In the genomic region with DNA sequence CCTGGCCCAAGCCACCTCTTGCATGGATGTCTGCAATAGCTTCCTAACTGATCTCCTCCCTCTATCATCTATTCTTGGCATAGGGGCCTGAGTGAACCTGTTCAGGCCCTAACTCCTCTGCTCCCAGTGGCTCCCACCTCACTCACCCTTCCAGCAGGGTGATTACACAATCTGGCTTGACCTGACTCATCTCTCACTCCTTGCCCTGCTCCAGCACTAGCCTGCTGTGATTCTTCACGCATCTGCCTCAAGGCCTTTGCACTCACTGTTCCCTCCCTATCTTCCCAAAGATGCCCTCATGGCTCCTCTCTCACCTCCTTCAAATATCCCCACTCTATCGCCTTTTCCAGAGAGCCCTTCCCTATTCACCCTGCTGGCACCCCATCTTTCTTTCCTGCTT, we compare ENCODE assay signal across 18 cellular contexts. TPM values are rescaled to one million over a fixed set of nuclear protein-coding genes. Genes with fewer than 3 reads are reported as not detected.
A peak's percentile ranks its signal among the peaks of the same experiment; 100 is the strongest.
DNase-seq lines count a peak whose midpoint lies in the region; ATAC-seq, FAIRE-seq and TF ChIP-seq lines count a peak whose summit lies in the region.
"Had no signal": no experiment of that assay in that cellular context is flagged by ENCODE, and none has a peak within 500 bp of the region (broad histone marks: within the 10 kb centered on the region; RNA-seq: fewer than 3 reads in every experiment).

No MANE protein-coding gene starts in this region.

- H3K4me1 ChIP-seq in HepG2 (ENCODE audit: insufficient read depth, low read length) (peaks cover 4% of the 10 kb centered on the region; the same call in 1 of the 2 replicates), right lobe of liver (peaks cover 0 to 7% (median 0%) of the 10 kb centered on the region in 4 donors), upper lobe of right lung (no peaks in the 10 kb centered on the region)

- POLR2A ChIA-PET in HepG2 (lab: Yijun Ruan, JAX) (no interaction called here), RWPE1 (lab: Yijun Ruan, JAX; ENCODE audit: low non-redundant PET) (no interaction called here)

- no peaks in the 10 kb centered on the region for H3K9me3 ChIP-seq in HepG2 (ENCODE audit: low read length)
- H3K9me3 ChIP-seq in right lobe of liver, result no peaks in the 10 kb centered on the region
- H3K9me3 ChIP-seq in upper lobe of right lung, result no peaks in the 10 kb centered on the region
- H3K9me3 ChIP-seq: spleen had no signal

- no peaks in the 10 kb centered on the region for H3K79me2 ChIP-seq in HepG2 (ENCODE audit: insufficient read depth, low read length)

- CTCF ChIA-PET in HepG2 (lab: Yijun Ruan, JAX; ENCODE audit: low intra/inter-chr PET ratio, low total read pairs) (no interaction called here), RWPE1 (lab: Yijun Ruan, JAX) (interaction anchor here (7.1 kb wide), 1 partner anchor 28 kb away, joined by 47 read pairs; no protein-coding TSS in a partner anchor)

- H4K20me1 ChIP-seq in HepG2 (ENCODE audit: insufficient read depth, low read length), result no peaks in the 10 kb centered on the region

- ATAC-seq in HepG2 (no peak), right lobe of liver (no peak), upper lobe of right lung (no peak), HG02588 (IDR thresholded peaks at IDR 0.05; ENCODE audit: unreplicated experiment) (no peak)

- H2AFZ ChIP-seq in HepG2 (ENCODE audit: low read length), result no peak overlapping the region

- no peak for DNase-seq in HepG2 (ENCODE audit: low spot score)
- no peak for DNase-seq in right lobe of liver
- peak; percentile 75 for DNase-seq in RWPE1 (ENCODE audit: low spot score)
- peak; percentile 15 for DNase-seq in glomerular visceral epithelial cell (ENCODE audit: extremely low spot score)
- peak; percentile 9 for DNase-seq in upper lobe of right lung
- no peak for DNase-seq in NCI-H2029 treated with DMSO at 0.1 percent for 48 hours (lab: John Stamatoyannopoulos, UW)
- no peak for DNase-seq in hepatic stellate cell (ENCODE audit: low spot score)
- DNase-seq: activated CD8-positive, alpha-beta memory T cell treated with anti-CD3 and anti-CD28 coated beads for 24 hours; COR-L47; dorsolateral prefrontal cortex; H9; occipital lobe; spleen had no signal

- H3K4me2 ChIP-seq in HepG2 (ENCODE audit: low read depth, low read length), result no peak overlapping the region

- WGBS in HepG2 (ENCODE audit: low lambda C conversion rate), result 1% methylated on average over 2 of the region's 2 CpGs
- 48% methylated on average over 2 of the region's 2 CpGs for WGBS in right lobe of liver (ENCODE audit: insufficient coverage, low coverage, low lambda C conversion rate, missing lambda C conversion rate)

- no peak overlapping the region for H3K4me3 ChIP-seq in HepG2 (replicated peaks in 1 of 3; ENCODE audit: insufficient read depth in 1 of 3, low read depth in 2 of 3, low read length in 3 of 3)
- H3K4me3 ChIP-seq in right lobe of liver, result no peak overlapping the region
- H3K4me3 ChIP-seq in upper lobe of right lung, result no peak overlapping the region
- H3K4me3 ChIP-seq: dorsolateral prefrontal cortex, SK-N-MC, spleen had no signal

- TF ChIP-seq POLR2A in HepG2 (IDR thresholded peaks at IDR 0.05; ENCODE audit: insufficient read depth in 1 of 2, low read depth in 2 of 2, low read length in 2 of 2), result no peak
- TF ChIP-seq POLR2A in right lobe of liver (IDR thresholded peaks at IDR 0.05), result no peak

- no peak overlapping the region for H3K27ac ChIP-seq in HepG2 (ENCODE audit: extremely low read length, insufficient read depth, low read length)
- no peak overlapping the region for H3K27ac ChIP-seq in right lobe of liver
- H3K27ac ChIP-seq in RWPE1, result no peak overlapping the region; the same call in 1 of the 2 replicates
- H3K27ac ChIP-seq in upper lobe of right lung, result no peak overlapping the region
- H3K27ac ChIP-seq: dorsolateral prefrontal cortex, SK-N-MC, VCaP had no signal

- no peak for TF ChIP-seq CTCF in HepG2 (CRISPR knock-in tag; IDR thresholded peaks at IDR 0.05)
- no peak for TF ChIP-seq CTCF in right lobe of liver (IDR thresholded peaks at IDR 0.05)
- no peak for TF ChIP-seq CTCF in RWPE1 (conservative IDR thresholded peaks at IDR 0.05; ENCODE audit: low read depth)
- no peak for TF ChIP-seq CTCF in upper lobe of right lung (IDR thresholded peaks at IDR 0.05)

- no peak overlapping the region for H3K9ac ChIP-seq in HepG2 (ENCODE audit: insufficient read depth, low read depth, low read length)

- no peak for FAIRE-seq in HepG2 (lab: Jason Lieb, UNC)

- in situ Hi-C loops in HepG2 (cut with HindIII; ENCODE audit: extremely low pct_ligation_motif_present, low pct_unique_long_range_greater_than_20kb), result loop anchor here (25.0 kb wide), 1 partner anchor 345 kb away; no protein-coding TSS in a partner anchor

- BruUV-seq in HepG2 (replicated peaks; lab: Mats Ljungman, UMichigan), result no TSS peak

- intact Hi-C loops in HepG2 (cut with micrococcal nuclease; ENCODE audit: unreplicated experiment) (no loop called here), right lobe of liver (cut with DNase I) (loop anchor here in 1 of 2 donors (10.0 kb wide), 1 partner anchor 153 kb away; no protein-coding TSS in a partner anchor), upper lobe of right lung (cut with DNase I) (no loop called here)

- no peak for TF ChIP-seq RAD21 in HepG2 (CRISPR knock-in tag; IDR thresholded peaks at IDR 0.05)

- H3K27me3 ChIP-seq in HepG2 (ENCODE audit: control insufficient read depth in 1 of 2, insufficient read depth in 2 of 2, low read length in 2 of 2), result peaks cover 4 to 41% of the 10 kb centered on the region in 2 experiments; a peak in 4 of 5 replicates
- peaks cover 0 to 7% of the 10 kb centered on the region in 2 donors for H3K27me3 ChIP-seq in right lobe of liver
- H3K27me3 ChIP-seq in upper lobe of right lung, result peaks cover 9% of the 10 kb centered on the region

- H3K36me3 ChIP-seq in HepG2 (replicated peaks in 1 of 2; ENCODE audit: control insufficient read depth in 1 of 2, insufficient read depth in 2 of 2, low read length in 2 of 2) (no peaks in the 10 kb centered on the region), right lobe of liver (no peaks in the 10 kb centered on the region), upper lobe of right lung (no peaks in the 10 kb centered on the region)
- H3K36me3 ChIP-seq: spleen had no signal

- TF ChIP-seq EP300 in HepG2 (IDR thresholded peaks at IDR 0.05; ENCODE audit: low read depth in 2 of 2, low read length in 2 of 2) (no peak), HepG2 (CRISPR knock-in tag; IDR thresholded peaks at IDR 0.05; ENCODE audit: borderline replicate concordance) (no peak)

RNA-seq across cellular contexts. Expression of a gene that starts 10.5 kb away (rescaled TPM):
- total RNA-seq in HepG2 (2016; rRNA removed; fragmentation: Illumina TruSeq; extraction: Trizol), result 0.04 TPM in 1 of 2 replicates, not detected in the other
- not detected in 2 replicates for total RNA-seq in HepG2 (2016; cell fraction: cytosol; rRNA removed; fragmentation: Illumina TruSeq; extraction: Trizol; ENCODE audit: low read depth)
- 0.19 TPM in 1 of 2 replicates, not detected in the other for total RNA-seq in HepG2 (2016; cell fraction: insoluble cytoplasmic fraction; rRNA removed; fragmentation: Illumina TruSeq; extraction: Trizol)
- 0.03 TPM in 1 of 2 replicates, not detected in the other for total RNA-seq in HepG2 (2016; cell fraction: membrane; rRNA removed; fragmentation: Illumina TruSeq; extraction: Trizol)
- not detected in 2 replicates for total RNA-seq in HepG2 (2016; cell fraction: nucleus; rRNA removed; fragmentation: Illumina TruSeq; extraction: Trizol)
- polyA plus RNA-seq in HepG2 (2011; rRNA removed), result 0.29 and 0.38 TPM in 2 replicates
- 0.13 and 0.19 TPM in 2 replicates for polyA plus RNA-seq in HepG2 (2011; cell fraction: cytosol; rRNA removed)
- polyA plus RNA-seq in HepG2 (2011; cell fraction: nucleus; rRNA removed), result 0.64 and 0.72 TPM in 2 replicates
- 0.07 TPM in 2 replicates for polyA plus RNA-seq in HepG2 (2012)
- polyA plus RNA-seq in HepG2 (2016; cell fraction: cytosol; fragmentation: Illumina TruSeq; extraction: Trizol; ENCODE audit: low read depth), result not detected in 2 replicates
- polyA plus RNA-seq in HepG2 (2016; cell fraction: insoluble cytoplasmic fraction; fragmentation: Illumina TruSeq; extraction: Trizol; ENCODE audit: low read depth), result 0.20 TPM in 1 of 2 replicates, not detected in the other
- polyA plus RNA-seq in HepG2 (2016; cell fraction: membrane; fragmentation: Illumina TruSeq; extraction: Trizol; ENCODE audit: low read depth), result 0.16 TPM in 1 of 2 replicates, not detected in the other
- 0.17 and 0.42 TPM in 2 replicates for polyA plus RNA-seq in HepG2 (2016; cell fraction: nucleus; fragmentation: Illumina TruSeq; extraction: Trizol; ENCODE audit: insufficient read depth, low read depth)
- polyA minus RNA-seq in HepG2 (2011; rRNA and poly(A)+ RNA removed; ENCODE audit: low replicate concordance), result 0.18 TPM in 1 of 2 replicates, not detected in the other
- not detected in 2 replicates for polyA minus RNA-seq in HepG2 (2011; cell fraction: cytosol; rRNA and poly(A)+ RNA removed)
- 0.39 and 0.75 TPM in 2 replicates for polyA minus RNA-seq in HepG2 (2011; cell fraction: nucleus; rRNA and poly(A)+ RNA removed)
- under 1 TPM; 0.11 to 0.30 (median 0.23) TPM for total RNA-seq in right lobe of liver
- total RNA-seq in upper lobe of right lung, result 7.2 TPM
- total RNA-seq: fibroblast of villous mesenchyme had no signal

RNA-seq across cellular contexts. Expression of a gene that starts 34.4 kb away (rescaled TPM):
- total RNA-seq in HepG2 (2016; rRNA removed; fragmentation: Illumina TruSeq; extraction: Trizol), result 0.02 TPM in 1 of 2 replicates, not detected in the other
- total RNA-seq in HepG2 (2016; cell fraction: cytosol; rRNA removed; fragmentation: Illumina TruSeq; extraction: Trizol; ENCODE audit: low read depth), result not detected in 2 replicates
- total RNA-seq in HepG2 (2016; cell fraction: insoluble cytoplasmic fraction; rRNA removed; fragmentation: Illumina TruSeq; extraction: Trizol), result 0.02 TPM in 1 of 2 replicates, not detected in the other
- total RNA-seq in HepG2 (2016; cell fraction: membrane; rRNA removed; fragmentation: Illumina TruSeq; extraction: Trizol), result not detected in 2 replicates
- not detected in 2 replicates for total RNA-seq in HepG2 (2016; cell fraction: nucleus; rRNA removed; fragmentation: Illumina TruSeq; extraction: Trizol)
- polyA plus RNA-seq in HepG2 (2011; rRNA removed), result 0.01 TPM in 2 replicates
- 0.01 and 0.03 TPM in 2 replicates for polyA plus RNA-seq in HepG2 (2011; cell fraction: cytosol; rRNA removed)
- 0.02 and 0.03 TPM in 2 replicates for polyA plus RNA-seq in HepG2 (2011; cell fraction: nucleus; rRNA removed)
- 0.03 TPM in 1 of 2 replicates, not detected in the other for polyA plus RNA-seq in HepG2 (2012)
- not detected in 2 replicates for polyA plus RNA-seq in HepG2 (2016; cell fraction: cytosol; fragmentation: Illumina TruSeq; extraction: Trizol; ENCODE audit: low read depth)
- polyA plus RNA-seq in HepG2 (2016; cell fraction: insoluble cytoplasmic fraction; fragmentation: Illumina TruSeq; extraction: Trizol; ENCODE audit: low read depth), result 0.03 TPM in 1 of 2 replicates, not detected in the other
- not detected in 2 replicates for polyA plus RNA-seq in HepG2 (2016; cell fraction: membrane; fragmentation: Illumina TruSeq; extraction: Trizol; ENCODE audit: low read depth)
- polyA plus RNA-seq in HepG2 (2016; cell fraction: nucleus; fragmentation: Illumina TruSeq; extraction: Trizol; ENCODE audit: insufficient read depth, low read depth), result not detected in 2 replicates
- polyA minus RNA-seq in HepG2 (2011; rRNA and poly(A)+ RNA removed; ENCODE audit: low replicate concordance), result not detected in 2 replicates
- polyA minus RNA-seq in HepG2 (2011; cell fraction: cytosol; rRNA and poly(A)+ RNA removed), result not detected in 2 replicates
- not detected in 2 replicates for polyA minus RNA-seq in HepG2 (2011; cell fraction: nucleus; rRNA and poly(A)+ RNA removed)
- not detected for total RNA-seq in right lobe of liver
- 2.5 TPM for total RNA-seq in upper lobe of right lung
- total RNA-seq: fibroblast of villous mesenchyme, H9 had no signal

RNA-seq across cellular contexts. Expression of a gene that starts 55.3 kb away (rescaled TPM):
- total RNA-seq in HepG2 (2016; rRNA removed; fragmentation: Illumina TruSeq; extraction: Trizol), result not detected in 2 replicates
- total RNA-seq in HepG2 (2016; cell fraction: cytosol; rRNA removed; fragmentation: Illumina TruSeq; extraction: Trizol; ENCODE audit: low read depth), result not detected in 2 replicates
- total RNA-seq in HepG2 (2016; cell fraction: insoluble cytoplasmic fraction; rRNA removed; fragmentation: Illumina TruSeq; extraction: Trizol), result not detected in 2 replicates
- not detected in 2 replicates for total RNA-seq in HepG2 (2016; cell fraction: membrane; rRNA removed; fragmentation: Illumina TruSeq; extraction: Trizol)
- total RNA-seq in HepG2 (2016; cell fraction: nucleus; rRNA removed; fragmentation: Illumina TruSeq; extraction: Trizol), result not detected in 2 replicates
- polyA plus RNA-seq in HepG2 (2011; rRNA removed), result 0.04 TPM in 1 of 2 replicates, not detected in the other
- 0.01 TPM in 1 of 2 replicates, not detected in the other for polyA plus RNA-seq in HepG2 (2011; cell fraction: cytosol; rRNA removed)
- 0.05 TPM in 2 replicates for polyA plus RNA-seq in HepG2 (2011; cell fraction: nucleus; rRNA removed)
- not detected in 2 replicates for polyA plus RNA-seq in HepG2 (2012)
- not detected in 2 replicates for polyA plus RNA-seq in HepG2 (2016; cell fraction: cytosol; fragmentation: Illumina TruSeq; extraction: Trizol; ENCODE audit: low read depth)
- not detected in 2 replicates for polyA plus RNA-seq in HepG2 (2016; cell fraction: insoluble cytoplasmic fraction; fragmentation: Illumina TruSeq; extraction: Trizol; ENCODE audit: low read depth)
- not detected in 2 replicates for polyA plus RNA-seq in HepG2 (2016; cell fraction: membrane; fragmentation: Illumina TruSeq; extraction: Trizol; ENCODE audit: low read depth)
- not detected in 2 replicates for polyA plus RNA-seq in HepG2 (2016; cell fraction: nucleus; fragmentation: Illumina TruSeq; extraction: Trizol; ENCODE audit: insufficient read depth, low read depth)
- polyA minus RNA-seq in HepG2 (2011; rRNA and poly(A)+ RNA removed; ENCODE audit: low replicate concordance), result 0.04 TPM in 1 of 2 replicates, not detected in the other
- not detected in 2 replicates for polyA minus RNA-seq in HepG2 (2011; cell fraction: cytosol; rRNA and poly(A)+ RNA removed)
- not detected in 2 replicates for polyA minus RNA-seq in HepG2 (2011; cell fraction: nucleus; rRNA and poly(A)+ RNA removed)
- total RNA-seq in right lobe of liver, result not detected
- total RNA-seq in upper lobe of right lung, result not detected
- total RNA-seq: fibroblast of villous mesenchyme, H9, occipital lobe had no signal
- polyA plus RNA-seq: AG04450 had no signal

Comparison
In these comparisons a context has a peak if more than half of its experiments do, and no peak if none do; other contexts are left out.
1. DNase-seq: peak in RWPE1 (single experiment), glomerular visceral epithelial cell (single experiment) and upper lobe of right lung (single experiment); none in HepG2 (single experiment), right lobe of liver (0 of 3), NCI-H2029 treated with DMSO at 0.1 percent for 48 hours (single experiment) and hepatic stellate cell (single experiment).